Comparison of ENCODE assay signal across 23 cellular contexts in genomic region chr1:57360846-57361407, GRCh38.
"Had no signal": no experiment of that assay in that cellular context is flagged by ENCODE, and none has a peak within 500 bp of the region (broad histone marks: within the 10 kb centered on the region; RNA-seq: fewer than 3 reads in every experiment).

No MANE protein-coding gene starts in this region.

- H3K9me3 ChIP-seq: left lung, lower lobe of right lung had no signal

- H3K36me3 ChIP-seq: esophagus muscularis mucosa, gastroesophageal sphincter, heart left ventricle, left lung, lower lobe of right lung had no signal

- H3K4me2 ChIP-seq: hepatocyte had no signal

- FAIRE-seq: colon, endothelial cell of umbilical vein, frontal cortex, kidney had no signal

- H3K4me1 ChIP-seq: esophagus muscularis mucosa, foreskin keratinocyte, gastroesophageal sphincter, left lung, lower lobe of right lung had no signal

- H2AFZ ChIP-seq: hepatocyte had no signal

- H3K4me3 ChIP-seq: coronary artery, dorsolateral prefrontal cortex, esophagus muscularis mucosa, gastroesophageal sphincter, heart left ventricle, hepatocyte, left lung, lower lobe of right lung had no signal

- ATAC-seq: foreskin keratinocyte; gastroesophageal sphincter; heart left ventricle; left lung; lower lobe of right lung; naive thymus-derived CD4-positive, alpha-beta T cell had no signal

- DNase-seq: dermis blood vessel endothelial cell; effector CD4-positive, alpha-beta T cell; effector memory CD4-positive, alpha-beta T cell; foreskin keratinocyte; heart left ventricle; hypothalamus; immature natural killer cell; islet precursor cell; kidney; kidney glomerular epithelial cell; left lung; lower lobe of right lung; mesenchymal stem cell; midbrain; naive thymus-derived CD4-positive, alpha-beta T cell had no signal

- H3K27me3 ChIP-seq: esophagus muscularis mucosa, foreskin keratinocyte, gastroesophageal sphincter, heart left ventricle, hepatocyte, left lung had no signal

- H3K27ac ChIP-seq: coronary artery, esophagus muscularis mucosa, foreskin keratinocyte, gastroesophageal sphincter, hepatocyte, left lung, lower lobe of right lung had no signal
